Comparison of ENCODE assay signal across 12 cellular contexts in genomic region chrX:53160297-53160983, GRCh38.
"Had no signal": no experiment of that assay in that cellular context is flagged by ENCODE, and none has a peak within 500 bp of the region (broad histone marks: within the 10 kb centered on the region; RNA-seq: fewer than 3 reads in every experiment).

No MANE protein-coding gene starts in this region.

- H3K27ac ChIP-seq: sigmoid colon, testis had no signal

- H3K4me1 ChIP-seq: sigmoid colon, testis had no signal

- H3K9ac ChIP-seq: SK-N-SH had no signal

- ATAC-seq: activated naive CD8-positive, alpha-beta T cell treated with anti-CD3 and anti-CD28 coated beads, Interleukin-2, amount 50 U/mL, for 24 hours; activated T-cell treated with anti-CD3 and anti-CD28 coated beads, Interleukin-2, amount 50 U/mL, for 72 hours; effector memory CD8-positive, alpha-beta T cell; T-helper 17 cell had no signal

- H3K36me3 ChIP-seq: sigmoid colon had no signal

- DNase-seq: activated CD4-positive, alpha-beta memory T cell treated with anti-CD3 and anti-CD28 coated beads for 36 hours; activated naive CD4-positive, alpha-beta T cell treated with Interleukin-2 at 50 U/mL for 16 hours; activated naive CD8-positive, alpha-beta T cell treated with anti-CD3 and anti-CD28 coated beads, Interleukin-2, amount 50 U/mL, for 24 hours; activated T-cell treated with anti-CD3 and anti-CD28 coated beads, Interleukin-2, amount 50 U/mL, for 72 hours; effector memory CD8-positive, alpha-beta T cell; erythroblast; glutamatergic neuron; sigmoid colon; SK-N-SH; stimulated activated CD4-positive, alpha-beta T cell treated with anti-CD3 and anti-CD28 coated beads, Interleukin-4, amount 100 ng/mL, for 24 hours; T-helper 17 cell; testis had no signal

- H3K4me3 ChIP-seq: sigmoid colon, testis had no signal

- H3K27me3 ChIP-seq: sigmoid colon, testis had no signal

- H3K4me2 ChIP-seq: SK-N-SH had no signal

- H3K9me3 ChIP-seq: sigmoid colon, SK-N-SH, testis had no signal
